8 cellular contexts compared by ENCODE assay signal in genomic region chr7:26153246-26153822, GRCh38. TPM values are rescaled to one million over a fixed set of nuclear protein-coding genes. Genes with fewer than 3 reads are reported as not detected.
A peak's percentile ranks its signal among the peaks of the same experiment; 100 is the strongest.
DNase-seq lines count a peak whose midpoint lies in the region; ATAC-seq, FAIRE-seq and TF ChIP-seq lines count a peak whose summit lies in the region.

No MANE protein-coding gene starts in this region.

- ATAC-seq in gastroesophageal sphincter: no peak
- no peak for ATAC-seq in GM21825 (IDR thresholded peaks at IDR 0.05; ENCODE audit: unreplicated experiment)

- intact Hi-C loops in kidney (cut with DNase I): no loop called here

- H3K36me3 ChIP-seq in kidney (ENCODE audit: control insufficient read depth in 1 of 2, insufficient read depth in 2 of 2, low read length in 2 of 2) (no peaks in the 10 kb centered on the region), suprapubic skin (no peaks in the 10 kb centered on the region), gastroesophageal sphincter (no peaks in the 10 kb centered on the region)

- H3K9me3 ChIP-seq in kidney (ENCODE audit: control insufficient read depth in 1 of 2, low read length in 2 of 2) (no peaks in the 10 kb centered on the region), suprapubic skin (no peaks in the 10 kb centered on the region), gastroesophageal sphincter (no peaks in the 10 kb centered on the region)

- TF ChIP-seq CTCF in kidney (IDR thresholded peaks at IDR 0.05; ENCODE audit: borderline replicate concordance, extremely low read depth, insufficient read depth) (no peak), suprapubic skin (IDR thresholded peaks at IDR 0.05) (no peak), gastroesophageal sphincter (IDR thresholded peaks at IDR 0.05) (no peak)

- peaks cover 18% of the 10 kb centered on the region for H3K27me3 ChIP-seq in suprapubic skin
- peaks cover 57% of the 10 kb centered on the region for H3K27me3 ChIP-seq in gastroesophageal sphincter

- DNase-seq in activated effector memory CD4-positive, alpha-beta T cell treated with anti-CD3 and anti-CD28 coated beads, Interleukin-2, amount 50 U/mL, for 16 hours: peak; percentile 76
- no peak for DNase-seq in activated effector memory CD4-positive, alpha-beta T cell treated with Interleukin-2 at 50 U/mL for 16 hours
- peak; percentile 70 to 71 for DNase-seq in activated T-cell treated with anti-CD3 and anti-CD28 coated beads, Interleukin-2, amount 50 U/mL, for 48 hours
- DNase-seq in kidney (no peak), suprapubic skin (ENCODE audit: low spot score in 2 of 2) (peak in 1 of 2 donors; percentile 54), middle frontal gyrus (ENCODE audit: extremely low spot score, low spot score) (no peak)

- H3K4me1 ChIP-seq in kidney (ENCODE audit: control insufficient read depth in 1 of 2, insufficient read depth in 1 of 2, low read depth in 1 of 2, low read length in 2 of 2): peaks cover 4 to 19% of the 10 kb centered on the region in 2 donors
- peaks cover 50% of the 10 kb centered on the region for H3K4me1 ChIP-seq in suprapubic skin
- H3K4me1 ChIP-seq in gastroesophageal sphincter: peaks cover 0 to 19% (median 0%) of the 10 kb centered on the region in 3 donors

- H3K27ac ChIP-seq in kidney (ENCODE audit: low read depth in 2 of 2, low read length in 2 of 2): no peak overlapping the region
- peak overlapping the region; percentile 19 for H3K27ac ChIP-seq in suprapubic skin
- no peak overlapping the region for H3K27ac ChIP-seq in gastroesophageal sphincter

- H3K9ac ChIP-seq in kidney (ENCODE audit: low read length in 2 of 2): peak overlapping the region in 1 of 2 donors; percentile 16

- WGBS in suprapubic skin: 45% methylated on average over 18 of the region's 18 CpGs
- WGBS in gastroesophageal sphincter (ENCODE audit: low coverage in 1 of 2), 2 donors: 18 to 32% methylated on average over 4 to 5 of the region's 18 CpGs

- H3K4me3 ChIP-seq in kidney (ENCODE audit: low read length in 2 of 2) (peak overlapping the region; percentile 52 to 55), suprapubic skin (peak overlapping the region; percentile 75), gastroesophageal sphincter (peak overlapping the region in 1 of 2 donors; percentile 63)

- no peak for TF ChIP-seq POLR2A in suprapubic skin (IDR thresholded peaks at IDR 0.05)
- TF ChIP-seq POLR2A in gastroesophageal sphincter (IDR thresholded peaks at IDR 0.05): no peak

- FAIRE-seq in kidney (lab: Jason Lieb, UNC): no peak

- no peak for TF ChIP-seq EP300 in suprapubic skin (IDR thresholded peaks at IDR 0.05)
- no peak for TF ChIP-seq EP300 in gastroesophageal sphincter (IDR thresholded peaks at IDR 0.05)

RNA-seq across cellular contexts. Expression of gene NFE2L3, which starts 1.3 kb away (rescaled TPM):
- total RNA-seq in kidney (12.5 TPM), suprapubic skin (10 to 100 TPM; 14.1 to 36.3 (median 19.7) TPM), gastroesophageal sphincter (1 to 10 TPM in 3 of 4 donors, under 1 TPM in 1; 0.62 to 4.4 (median 2.2) TPM)
- polyA plus RNA-seq in kidney (ENCODE audit: insufficient read depth, low read depth, low replicate concordance): 5.2 TPM

RNA-seq across cellular contexts. Expression of gene HNRNPA2B1, which starts 47.2 kb away (rescaled TPM):
- total RNA-seq in kidney: 433 TPM
- 397 TPM for polyA plus RNA-seq in kidney (ENCODE audit: insufficient read depth, low read depth, low replicate concordance)
- total RNA-seq in suprapubic skin: 100 to 1,000 TPM in 3 of 4 donors, 10 to 100 TPM in 1; 88.2 to 228 (median 137) TPM
- 100 to 1,000 TPM; 171 to 210 (median 189) TPM for total RNA-seq in gastroesophageal sphincter

RNA-seq across cellular contexts. Expression of gene CBX3, which starts 48.2 kb away (rescaled TPM):
- total RNA-seq in kidney (120 TPM), suprapubic skin (10 to 100 TPM; 42.3 to 81.7 (median 44.7) TPM), gastroesophageal sphincter (10 to 100 TPM; 61.1 to 92.1 (median 83.3) TPM)
- 92.4 TPM for polyA plus RNA-seq in kidney (ENCODE audit: insufficient read depth, low read depth, low replicate concordance)

Comparison
In these comparisons a context has a peak if more than half of its experiments do, and no peak if none do; other contexts are left out.
1. DNase-seq: peak in activated effector memory CD4-positive, alpha-beta T cell treated with anti-CD3 and anti-CD28 coated beads, Interleukin-2, amount 50 U/mL, for 16 hours (single experiment) and activated T-cell treated with anti-CD3 and anti-CD28 coated beads, Interleukin-2, amount 50 U/mL, for 48 hours (2 of 2); none in activated effector memory CD4-positive, alpha-beta T cell treated with Interleukin-2 at 50 U/mL for 16 hours (single experiment), kidney (single experiment) and middle frontal gyrus (single experiment).